22 cellular contexts compared by ENCODE assay signal in genomic region chr12:3921142-3921520, GRCh38. TPM values are rescaled to one million over a fixed set of nuclear protein-coding genes. Genes with fewer than 3 reads are reported as not detected.
DNase-seq lines count a peak whose midpoint lies in the region; ATAC-seq and TF ChIP-seq lines count a peak whose summit lies in the region.
"Had no signal": no experiment of that assay in that cellular context is flagged by ENCODE, and none has a peak within 500 bp of the region (broad histone marks: within the 10 kb centered on the region; RNA-seq: fewer than 3 reads in every experiment).

No MANE protein-coding gene starts in this region.

- intact Hi-C loops in Right ventricle myocardium superior (cut with DNase I), result no loop called here

- H3K9ac ChIP-seq in endodermal cell (ENCODE audit: extremely low read depth, low read length, poor library complexity, severe bottlenecking), result no peak overlapping the region
- H3K9ac ChIP-seq in smooth muscle cell (ENCODE audit: low read depth), result peak overlapping the region; percentile 46
- H3K9ac ChIP-seq: BLaER1 treated with 17β-estradiol and CSF1 and Interleukin-3, amounts not matched to agents 10 nM and 100 nM had no signal

- H3K27ac Mint-ChIP-seq in endodermal cell, result no peak overlapping the region
- H3K27ac Mint-ChIP-seq: CD14-positive monocyte; CD4-positive, alpha-beta T cell; CD8-positive, alpha-beta memory T cell had no signal

- H3K27ac ChIP-seq in endodermal cell (ENCODE audit: low read depth, low read length), result peak overlapping the region; percentile 97
- H3K27ac ChIP-seq in mesodermal cell (ENCODE audit: low read depth, low read length, severe bottlenecking), result peak overlapping the region; percentile 29
- peak overlapping the region; percentile 90 for H3K27ac ChIP-seq in smooth muscle cell (ENCODE audit: low read depth)
- H3K27ac ChIP-seq: A549; BLaER1 treated with 17β-estradiol and CSF1 and Interleukin-3, amounts not matched to agents 10 nM and 100 nM had no signal

- H3K79me2 ChIP-seq in smooth muscle cell (ENCODE audit: low read depth), result no peaks in the 10 kb centered on the region

- H3K4me1 ChIP-seq in endodermal cell (ENCODE audit: control insufficient read depth, insufficient read depth, low read length) (peaks cover 6% of the 10 kb centered on the region), mesodermal cell (ENCODE audit: control insufficient read depth, insufficient read depth, low read length, poor library complexity, severe bottlenecking) (peaks cover 10% of the 10 kb centered on the region), smooth muscle cell (ENCODE audit: low read depth) (peaks cover 6% of the 10 kb centered on the region)
- H3K4me1 ChIP-seq: A549; BE2C; BLaER1 treated with 17β-estradiol and CSF1 and Interleukin-3, amounts not matched to agents 10 nM and 100 nM had no signal

- H3K4me1 Mint-ChIP-seq in endodermal cell, result peaks cover 12% of the 10 kb centered on the region
- H3K4me1 Mint-ChIP-seq: CD14-positive monocyte had no signal

- peaks cover 4% of the 10 kb centered on the region for H3K9me3 Mint-ChIP-seq in endodermal cell
- H3K9me3 Mint-ChIP-seq: CD14-positive monocyte; CD4-positive, alpha-beta T cell; CD8-positive, alpha-beta memory T cell had no signal

- H3K4me2 ChIP-seq in smooth muscle cell, result no peak overlapping the region
- H3K4me2 ChIP-seq: A549; BLaER1 treated with 17β-estradiol and CSF1 and Interleukin-3, amounts not matched to agents 10 nM and 100 nM had no signal

- no peaks in the 10 kb centered on the region for H3K36me3 Mint-ChIP-seq in endodermal cell (ENCODE audit: low read depth)
- H3K36me3 Mint-ChIP-seq: CD14-positive monocyte; CD8-positive, alpha-beta memory T cell had no signal

- in situ Hi-C loops in Caki2 (cut with HindIII; ENCODE audit: low pct_unique_long_range_greater_than_20kb, low sequenced_read_pairs), result no loop called here

- H3K36me3 ChIP-seq in endodermal cell (ENCODE audit: control insufficient read depth, insufficient read depth, low read length) (no peaks in the 10 kb centered on the region), mesodermal cell (ENCODE audit: control insufficient read depth, insufficient read depth, low read length) (no peaks in the 10 kb centered on the region), smooth muscle cell (ENCODE audit: low read depth) (no peaks in the 10 kb centered on the region)
- H3K36me3 ChIP-seq: BE2C; BLaER1 treated with 17β-estradiol and CSF1 and Interleukin-3, amounts not matched to agents 10 nM and 100 nM had no signal

- H3K27me3 Mint-ChIP-seq in endodermal cell (ENCODE audit: insufficient read depth), result peaks cover 39% of the 10 kb centered on the region
- H3K27me3 Mint-ChIP-seq: CD4-positive, alpha-beta T cell had no signal

- DNase-seq in Caki2 (ENCODE audit: low read depth) (peak; percentile 4), endodermal cell (no peak), smooth muscle cell (lab: John Stamatoyannopoulos, UW; ENCODE audit: unreplicated experiment) (no peak), Right ventricle myocardium superior (no peak), NCI-H1048 (lab: John Stamatoyannopoulos, UW) (no peak)
- DNase-seq: 8988T; ACHN; AML-193; BE2C; Calu3; CD4-positive, alpha-beta T cell; CD8-positive, alpha-beta memory T cell; DMS53; DMS79 treated with DMSO at 0.1 percent for 48 hours; GF-D8; H7; HCEC 1CT had no signal

- TF ChIP-seq CTCF in endodermal cell (conservative IDR thresholded peaks at IDR 0.05), result no peak
- no peak for TF ChIP-seq CTCF in smooth muscle cell (IDR thresholded peaks at IDR 0.05; ENCODE audit: borderline replicate concordance, insufficient read depth, poor library complexity, severe bottlenecking)

- no peaks in the 10 kb centered on the region for H4K20me1 ChIP-seq in smooth muscle cell (ENCODE audit: low read depth)
- H4K20me1 ChIP-seq: BLaER1 treated with 17β-estradiol and CSF1 and Interleukin-3, amounts not matched to agents 10 nM and 100 nM had no signal

- peaks cover 4% of the 10 kb centered on the region for H3F3A ChIP-seq in smooth muscle cell (ENCODE audit: low read depth)

- H3K4me3 Mint-ChIP-seq in endodermal cell, result no peak overlapping the region
- H3K4me3 Mint-ChIP-seq: CD14-positive monocyte; CD4-positive, alpha-beta T cell; CD8-positive, alpha-beta memory T cell had no signal

- H2AFZ ChIP-seq in smooth muscle cell (ENCODE audit: low read depth), result peak overlapping the region; percentile 33

- no peak overlapping the region for H3K4me3 ChIP-seq in endodermal cell (ENCODE audit: low read length)
- H3K4me3 ChIP-seq in mesodermal cell (ENCODE audit: extremely low read depth, insufficient read depth, low read length, poor library complexity, severe bottlenecking), result no peak overlapping the region
- H3K4me3 ChIP-seq in smooth muscle cell, result no peak overlapping the region
- H3K4me3 ChIP-seq: A549; BLaER1 treated with 17β-estradiol and CSF1 and Interleukin-3, amounts not matched to agents 10 nM and 100 nM had no signal

- WGBS in endodermal cell (ENCODE audit: insufficient coverage in 1 of 2, insufficient read length in 1 of 2), 2 experiments, result 74 to 90% methylated on average over 9 of the region's 9 CpGs
- WGBS in mesodermal cell (ENCODE audit: insufficient coverage in 2 of 2), 2 experiments, result 88 to 97% methylated on average over 9 of the region's 9 CpGs
- WGBS in smooth muscle cell (ENCODE audit: low lambda C conversion rate), result 90% methylated on average over 9 of the region's 9 CpGs

- peaks cover 43% of the 10 kb centered on the region for H3K27me3 ChIP-seq in endodermal cell (ENCODE audit: control insufficient read depth, insufficient read depth, low read length, poor library complexity, severe bottlenecking)
- no peaks in the 10 kb centered on the region for H3K27me3 ChIP-seq in smooth muscle cell (ENCODE audit: low read depth)
- H3K27me3 ChIP-seq: BLaER1 treated with 17β-estradiol and CSF1 and Interleukin-3, amounts not matched to agents 10 nM and 100 nM had no signal

- H3K9me3 ChIP-seq in endodermal cell (ENCODE audit: control insufficient read depth, low read length) (no peaks in the 10 kb centered on the region), mesodermal cell (ENCODE audit: control insufficient read depth, low read length) (no peaks in the 10 kb centered on the region), smooth muscle cell (replicated peaks; ENCODE audit: low read depth) (no peaks in the 10 kb centered on the region)
- H3K9me3 ChIP-seq: A549; BE2C; BLaER1 treated with 17β-estradiol and CSF1 and Interleukin-3, amounts not matched to agents 10 nM and 100 nM had no signal

- ATAC-seq in Right ventricle myocardium superior (ENCODE audit: poor library complexity) (no peak), HG02981 (IDR thresholded peaks at IDR 0.05; ENCODE audit: unreplicated experiment) (no peak)
- ATAC-seq: A549 had no signal

RNA-seq across cellular contexts. Expression of gene PARP11, which starts 47.9 kb away (rescaled TPM):
- total RNA-seq in Caki2 (2014; rRNA removed; shearing (Covaris generic); ENCODE audit: low replicate concordance), result 1.9 and 13.1 TPM in 2 replicates
- total RNA-seq in endodermal cell (10 to 100 TPM; 15.3 to 30.3 TPM), smooth muscle cell (9.6 and 13.0 TPM in 2 replicates), Right ventricle myocardium superior (4.9 TPM)
- polyA plus RNA-seq in endodermal cell (2013, experiment 1 of 2), result 15.6 TPM
- polyA plus RNA-seq in endodermal cell (2013, experiment 2 of 2), result 16.7 TPM
- polyA plus RNA-seq in mesodermal cell (2013, experiment 1 of 2), result 8.3 TPM
- polyA plus RNA-seq in mesodermal cell (2013, experiment 2 of 2), result 10.7 TPM
- 3.0 and 6.1 TPM in 2 replicates for polyA plus RNA-seq in smooth muscle cell

Comparison
In these comparisons a context has a peak if more than half of its experiments do, and no peak if none do; other contexts are left out.
1. H3K27ac ChIP-seq: peak in every context shown above with its lines; median percentile 97 in endodermal cell; 90 in smooth muscle cell; 29 in mesodermal cell.